25 cellular contexts compared by ENCODE assay signal in the genomic region with DNA sequence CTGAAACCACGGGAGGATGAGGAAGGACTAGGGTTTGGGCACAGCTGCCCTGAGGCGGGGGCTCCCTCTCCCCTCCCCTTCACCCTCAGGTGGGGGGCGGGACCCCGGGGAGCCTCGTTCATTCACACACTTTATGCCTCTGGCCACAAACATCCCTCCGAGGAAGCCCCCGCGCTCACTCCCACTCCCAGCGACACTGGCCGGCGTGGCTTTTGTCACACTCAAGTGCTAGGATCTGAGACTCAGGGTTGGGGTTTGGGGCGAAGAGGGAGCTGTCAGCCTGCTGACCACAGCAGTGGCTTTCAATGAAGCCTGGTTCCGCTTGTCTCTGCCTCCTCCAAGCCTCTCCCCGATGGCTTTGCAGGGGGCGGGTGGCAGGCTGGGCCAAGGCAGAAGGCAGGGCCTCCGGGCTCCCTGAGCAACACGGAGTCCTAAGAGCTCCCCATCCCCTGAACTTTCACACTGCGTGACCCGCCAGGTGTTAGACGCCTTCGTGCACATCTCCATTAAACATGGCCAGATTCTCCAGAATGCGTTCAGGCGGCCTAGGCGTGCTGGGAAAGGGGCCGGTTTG.
"Had no signal": no experiment of that assay in that cellular context is flagged by ENCODE, and none has a peak within 500 bp of the region (broad histone marks: within the 10 kb centered on the region; RNA-seq: fewer than 3 reads in every experiment).

No MANE protein-coding gene starts in this region.

- H3K9me3 ChIP-seq: ascending aorta had no signal

- H3K4me1 ChIP-seq: ascending aorta had no signal

- ATAC-seq: activated CD8-positive, alpha-beta T cell treated with anti-CD3 and anti-CD28 coated beads for 36 hours; Right ventricle myocardium inferior; SK-N-SH treated with all-trans-retinoic acid at 6 μM for 48 hours had no signal

- H3K27me3 ChIP-seq: ascending aorta, cardiac muscle cell had no signal

- H3K4me3 ChIP-seq: ascending aorta, cardiac muscle cell had no signal

- H3K36me3 ChIP-seq: ascending aorta, cardiac muscle cell had no signal

- DNase-seq: activated CD4-positive, alpha-beta T cell treated with anti-CD3 and anti-CD28 coated beads, Interleukin-2, amount 10 ng/mL, durations not matched to agents 7 days and 5 days; activated CD8-positive, alpha-beta T cell treated with anti-CD3 and anti-CD28 coated beads for 36 hours; activated gamma-delta T cell; activated naive CD4-positive, alpha-beta T cell treated with Interleukin-2 at 50 U/mL for 16 hours; activated naive CD8-positive, alpha-beta T cell treated with anti-CD3 and anti-CD28 coated beads, Interleukin-2, amount 10 ng/mL, durations not matched to agents 7 days and 5 days; activated T-cell treated with anti-CD3 and anti-CD28 coated beads, Interleukin-2, amount 50 U/mL, for 24 hours; amygdala; MM.1S; NCI-H1105; NCI-H1417 treated with DMSO at 0.1 percent for 48 hours; NCI-H1930; NCI-H2081 treated with DMSO at 0.1 percent for 48 hours; NCI-H226; NCI-H446 treated with DMSO at 0.1 percent for 48 hours; NCI-H524; NCI-H69; SIG-M5; SW 1271; T1000 had no signal

- H3K4me2 ChIP-seq: KMS-11 had no signal

- H3K27ac ChIP-seq: ascending aorta, cardiac muscle cell, KMS-11, RWPE1 had no signal

- H3K9ac ChIP-seq: KMS-11 had no signal
